ENCODE assay signal across 1 cellular context in genomic region chr2:141068053-141068682, GRCh38.
TF ChIP-seq lines count a peak whose summit lies in the region.

No MANE protein-coding gene starts in this region.

TF ChIP-seq in GM23338, 12 proteins besides CTCF, POLR2A, EP300 and RAD21 (continued from another document):
- TF ChIP-seq ZNF462 (CRISPR knock-in tag; IDR thresholded peaks at IDR 0.05), result no peak
- TF ChIP-seq POLR2AphosphoS5 (IDR thresholded peaks at IDR 0.05; ENCODE audit: low read depth), result no peak
- TF ChIP-seq EZH2 (IDR thresholded peaks at IDR 0.05; ENCODE audit: low read depth, unreplicated experiment), result no peak
- TF ChIP-seq JUNB (IDR thresholded peaks at IDR 0.05; ENCODE audit: unreplicated experiment), result no peak
- TF ChIP-seq EZH2phosphoT487 (IDR thresholded peaks at IDR 0.05; ENCODE audit: unreplicated experiment), result no peak
- TF ChIP-seq CREB1 (CRISPR knock-in tag; IDR thresholded peaks at IDR 0.05; ENCODE audit: low read depth), result no peak
- TF ChIP-seq ZNF114 (CRISPR knock-in tag; IDR thresholded peaks at IDR 0.05), result no peak
- no peak for TF ChIP-seq STAT1 (IDR thresholded peaks at IDR 0.05; ENCODE audit: unreplicated experiment)
- no peak for TF ChIP-seq ZNF331 (CRISPR knock-in tag; IDR thresholded peaks at IDR 0.05; ENCODE audit: low read depth)
- TF ChIP-seq REST (IDR thresholded peaks at IDR 0.05; ENCODE audit: unreplicated experiment), result no peak
- no peak for TF ChIP-seq ETS1 (IDR thresholded peaks at IDR 0.05)
